1 cellular context compared by ENCODE assay signal in the genomic region with DNA sequence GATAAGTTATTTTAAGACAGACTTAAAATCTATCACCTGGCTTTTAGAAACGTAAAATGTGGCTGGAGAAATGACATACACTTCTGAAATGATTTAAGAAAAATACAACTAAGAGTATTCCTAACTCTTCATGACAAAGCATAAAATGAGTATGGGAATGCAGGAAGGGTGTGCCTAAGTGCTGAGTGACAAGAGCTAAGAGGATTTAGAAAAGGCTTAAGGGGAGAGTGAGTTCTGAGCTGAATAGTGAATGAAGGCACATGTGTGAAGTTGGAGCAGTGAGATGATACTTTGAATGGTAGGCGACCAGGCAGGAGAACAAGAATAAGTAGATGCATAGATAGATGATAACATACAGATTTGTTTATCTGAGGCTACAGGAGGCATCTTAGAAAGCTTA.
TF ChIP-seq lines count a peak whose summit lies in the region.

No MANE protein-coding gene starts in this region.

TF ChIP-seq in H1, 55 proteins besides CTCF, POLR2A, EP300 and RAD21 (continued from another document):
- TF ChIP-seq CHD7 (IDR thresholded peaks at IDR 0.05; ENCODE audit: insufficient replicate concordance, low read length) (no peak), RFX5 (IDR thresholded peaks at IDR 0.05; ENCODE audit: borderline replicate concordance, low read depth, low read length) (no peak), POLR2AphosphoS5 (IDR thresholded peaks at IDR 0.05; ENCODE audit: low read depth, low read length) (no peak), SP1 (IDR thresholded peaks at IDR 0.05; ENCODE audit: low read depth, low read length) (no peak), ASH2L (IDR thresholded peaks at IDR 0.05; ENCODE audit: low read length) (no peak), NANOG (IDR thresholded peaks at IDR 0.05; ENCODE audit: insufficient read depth, low read depth, low read length, poor library complexity, severe bottlenecking) (no peak), RNF2 (IDR thresholded peaks at IDR 0.05; ENCODE audit: borderline replicate concordance, low read depth, low read length, missing control alignments, poor library complexity, severe bottlenecking) (no peak), BRCA1 (IDR thresholded peaks at IDR 0.05; ENCODE audit: low read depth, low read length) (no peak), TAF1 (IDR thresholded peaks at IDR 0.05; ENCODE audit: low read depth, low read length) (no peak)
